8 cellular contexts compared by ENCODE assay signal in genomic region chr14:76929927-76930326, GRCh38.
A peak's percentile ranks its signal among the peaks of the same experiment; 100 is the strongest.
DNase-seq lines count a peak whose midpoint lies in the region; ATAC-seq, FAIRE-seq and TF ChIP-seq lines count a peak whose summit lies in the region.

No MANE protein-coding gene starts in this region.

- H3K79me2 ChIP-seq in HepG2 (ENCODE audit: insufficient read depth, low read length), result no peaks in the 10 kb centered on the region
- no peaks in the 10 kb centered on the region for H3K79me2 ChIP-seq in PC-3 (ENCODE audit: low read length)

- no peaks in the 10 kb centered on the region for H3K9me2 ChIP-seq in PC-3 (replicated peaks; ENCODE audit: low read length)

- peaks cover 76% of the 10 kb centered on the region for H3K4me1 Mint-ChIP-seq in activated CD4-positive, alpha-beta memory T cell treated with anti-CD3 and anti-CD28 coated beads, Interleukin-2, amount 10 ng/mL, durations not matched to agents 7 days and 5 days
- H3K4me1 Mint-ChIP-seq in type B pancreatic cell (ENCODE audit: unreplicated experiment), result peaks cover 53% of the 10 kb centered on the region

- no peak for TF ChIP-seq RAD21 in HepG2 (CRISPR knock-in tag; IDR thresholded peaks at IDR 0.05)

- CTCF ChIA-PET in HepG2 (lab: Yijun Ruan, JAX; ENCODE audit: low intra/inter-chr PET ratio, low total read pairs), result no interaction called here
- CTCF ChIA-PET in activated CD4-positive, alpha-beta memory T cell treated with anti-CD3 and anti-CD28 coated beads, Interleukin-2, amount 10 ng/mL, durations not matched to agents 7 days and 5 days (lab: Charles Lee), result interaction anchor here (0.6 to 4.0 kb wide), 16 partner anchors 10 to 141 kb away, joined by 3 to 30 read pairs (median 6); no protein-coding TSS in a partner anchor
- CTCF ChIA-PET in PC-3 (lab: Charles Lee), result no interaction called here

- TF ChIP-seq POLR2A in right lobe of liver (IDR thresholded peaks at IDR 0.05), result no peak
- TF ChIP-seq POLR2A in HepG2 (IDR thresholded peaks at IDR 0.05; ENCODE audit: insufficient read depth in 1 of 2, low read depth in 2 of 2, low read length in 2 of 2), result no peak

- DNase-seq in right lobe of liver, result no peak
- no peak for DNase-seq in HepG2 (ENCODE audit: low spot score)
- peak; percentile 80 for DNase-seq in activated CD4-positive, alpha-beta memory T cell treated with anti-CD3 and anti-CD28 coated beads, Interleukin-2, amount 10 ng/mL, durations not matched to agents 7 days and 5 days
- DNase-seq in iPS-NIHi7 (ENCODE audit: extremely low spot score), result peak; percentile 61
- no peak for DNase-seq in type B pancreatic cell (ENCODE audit: extremely low spot score, unreplicated experiment)
- DNase-seq in PC-3, result no peak
- DNase-seq in amniotic stem cell (lab: John Stamatoyannopoulos, UW), result no peak

- H3K27ac ChIP-seq in right lobe of liver (no peak overlapping the region), HepG2 (ENCODE audit: extremely low read length, insufficient read depth, low read length) (no peak overlapping the region), PC-3 (ENCODE audit: low read length) (no peak overlapping the region)

- H3K9me3 ChIP-seq in right lobe of liver (no peaks in the 10 kb centered on the region), HepG2 (ENCODE audit: low read length) (no peaks in the 10 kb centered on the region), PC-3 (ENCODE audit: low read length) (no peaks in the 10 kb centered on the region)

- H3K4me2 ChIP-seq in HepG2 (ENCODE audit: low read depth, low read length) (no peak overlapping the region), PC-3 (ENCODE audit: low read length) (no peak overlapping the region)

- intact Hi-C loops in right lobe of liver (cut with DNase I) (no loop called here), HepG2 (cut with micrococcal nuclease; ENCODE audit: unreplicated experiment) (no loop called here), PC-3 (cut with micrococcal nuclease) (no loop called here)

- no peak for TF ChIP-seq EP300 in HepG2 (IDR thresholded peaks at IDR 0.05; ENCODE audit: low read depth in 2 of 2, low read length in 2 of 2)
- TF ChIP-seq EP300 in HepG2 (CRISPR knock-in tag; IDR thresholded peaks at IDR 0.05; ENCODE audit: borderline replicate concordance), result no peak

- no peaks in the 10 kb centered on the region for H3K9me3 Mint-ChIP-seq in activated CD4-positive, alpha-beta memory T cell treated with anti-CD3 and anti-CD28 coated beads, Interleukin-2, amount 10 ng/mL, durations not matched to agents 7 days and 5 days
- no peaks in the 10 kb centered on the region for H3K9me3 Mint-ChIP-seq in type B pancreatic cell

- BruUV-seq in HepG2 (replicated peaks; lab: Mats Ljungman, UMichigan) (no TSS peak), PC-3 (replicated peaks; lab: Mats Ljungman, UMichigan) (no TSS peak)

- H3K36me3 ChIP-seq in right lobe of liver, result no peaks in the 10 kb centered on the region
- H3K36me3 ChIP-seq in HepG2 (replicated peaks in 1 of 2; ENCODE audit: control insufficient read depth in 1 of 2, insufficient read depth in 2 of 2, low read length in 2 of 2), result no peaks in the 10 kb centered on the region
- H3K36me3 ChIP-seq in PC-3 (ENCODE audit: low read depth, low read length), result no peaks in the 10 kb centered on the region

- 26% methylated on average over 8 of the region's 8 CpGs for WGBS in right lobe of liver (ENCODE audit: insufficient coverage, low coverage, low lambda C conversion rate, missing lambda C conversion rate)
- 32% methylated on average over 8 of the region's 8 CpGs for WGBS in HepG2 (ENCODE audit: low lambda C conversion rate)

- no peak for TF ChIP-seq CTCF in right lobe of liver (IDR thresholded peaks at IDR 0.05)
- no peak for TF ChIP-seq CTCF in HepG2 (CRISPR knock-in tag; IDR thresholded peaks at IDR 0.05)
- no peak for TF ChIP-seq CTCF in type B pancreatic cell (conservative IDR thresholded peaks at IDR 0.05)
- TF ChIP-seq CTCF in PC-3 (conservative IDR thresholded peaks at IDR 0.05; ENCODE audit: low read depth, low read length), result no peak

- no peak for FAIRE-seq in HepG2 (lab: Jason Lieb, UNC)

- no peak overlapping the region for H2AFZ ChIP-seq in HepG2 (ENCODE audit: low read length)
- no peak overlapping the region for H2AFZ ChIP-seq in PC-3 (ENCODE audit: low read length)

- no peak overlapping the region for H3K4me3 ChIP-seq in right lobe of liver
- H3K4me3 ChIP-seq in HepG2 (replicated peaks in 1 of 3; ENCODE audit: insufficient read depth in 1 of 3, low read depth in 2 of 3, low read length in 3 of 3), result no peak overlapping the region
- H3K4me3 ChIP-seq in PC-3 (ENCODE audit: low read length), result no peak overlapping the region

- H3K9ac ChIP-seq in HepG2 (ENCODE audit: insufficient read depth, low read depth, low read length) (no peak overlapping the region), PC-3 (ENCODE audit: low read length) (no peak overlapping the region)

- H3K4me3 Mint-ChIP-seq in activated CD4-positive, alpha-beta memory T cell treated with anti-CD3 and anti-CD28 coated beads, Interleukin-2, amount 10 ng/mL, durations not matched to agents 7 days and 5 days, result peak overlapping the region; percentile 51
- H3K4me3 Mint-ChIP-seq in type B pancreatic cell, result peak overlapping the region; percentile 40

- in situ Hi-C loops in HepG2 (cut with HindIII; ENCODE audit: extremely low pct_ligation_motif_present, low pct_unique_long_range_greater_than_20kb), result no loop called here

- POLR2A ChIA-PET in HepG2 (lab: Yijun Ruan, JAX) (no interaction called here), PC-3 (lab: Charles Lee; ENCODE audit: unreplicated experiment) (no interaction called here)
- POLR2A ChIA-PET in activated CD4-positive, alpha-beta memory T cell treated with anti-CD3 and anti-CD28 coated beads, Interleukin-2, amount 10 ng/mL, durations not matched to agents 7 days and 5 days (lab: Charles Lee), result interaction anchor here (0.7 to 3.4 kb wide), 17 partner anchors 8 to 118 kb away, joined by 3 to 39 read pairs (median 4); no protein-coding TSS in a partner anchor

- ATAC-seq in right lobe of liver (peak in 3 of 4 donors; percentile 28 to 46 (median 45)), HepG2 (no peak), PC-3 (no peak), GM21717 (IDR thresholded peaks at IDR 0.05; ENCODE audit: unreplicated experiment) (no peak)

- H3K27ac Mint-ChIP-seq in activated CD4-positive, alpha-beta memory T cell treated with anti-CD3 and anti-CD28 coated beads, Interleukin-2, amount 10 ng/mL, durations not matched to agents 7 days and 5 days, result peak overlapping the region; percentile 85
- H3K27ac Mint-ChIP-seq in type B pancreatic cell, result peak overlapping the region; percentile 88

- H3K27me3 ChIP-seq in right lobe of liver (no peaks in the 10 kb centered on the region), HepG2 (ENCODE audit: control insufficient read depth in 1 of 2, insufficient read depth in 2 of 2, low read length in 2 of 2) (peaks cover 6 to 39% of the 10 kb centered on the region in 2 experiments; a peak in 4 of 5 replicates), PC-3 (ENCODE audit: low read length) (no peaks in the 10 kb centered on the region)

- H3F3A ChIP-seq in PC-3 (ENCODE audit: low read length, unreplicated experiment), result no peaks in the 10 kb centered on the region

- H4K20me1 ChIP-seq in HepG2 (ENCODE audit: insufficient read depth, low read length), result no peaks in the 10 kb centered on the region
- H4K20me1 ChIP-seq in PC-3 (ENCODE audit: low read length), result no peaks in the 10 kb centered on the region

- H3K4me1 ChIP-seq in right lobe of liver (no peaks in the 10 kb centered on the region), HepG2 (ENCODE audit: insufficient read depth, low read length) (peaks cover 3% of the 10 kb centered on the region), PC-3 (ENCODE audit: insufficient read depth, low read length) (no peaks in the 10 kb centered on the region)

- no peaks in the 10 kb centered on the region for H3K27me3 Mint-ChIP-seq in activated CD4-positive, alpha-beta memory T cell treated with anti-CD3 and anti-CD28 coated beads, Interleukin-2, amount 10 ng/mL, durations not matched to agents 7 days and 5 days
- no peaks in the 10 kb centered on the region for H3K27me3 Mint-ChIP-seq in type B pancreatic cell

- H3K36me3 Mint-ChIP-seq in activated CD4-positive, alpha-beta memory T cell treated with anti-CD3 and anti-CD28 coated beads, Interleukin-2, amount 10 ng/mL, durations not matched to agents 7 days and 5 days (ENCODE audit: low read depth), result no peaks in the 10 kb centered on the region
- H3K36me3 Mint-ChIP-seq in type B pancreatic cell, result no peaks in the 10 kb centered on the region

TF ChIP-seq in HepG2, 621 proteins besides CTCF, POLR2A, EP300 and RAD21 (continues in another document):
- no peak for TF ChIP-seq ZNF556 (CRISPR knock-in tag; IDR thresholded peaks at IDR 0.05; ENCODE audit: borderline replicate concordance)

Comparison
In these comparisons a context has a peak if more than half of its experiments do, and no peak if none do; other contexts are left out.
1. ATAC-seq: peak in right lobe of liver (3 of 4); none in HepG2 (single experiment), PC-3 (single experiment) and GM21717 (single experiment).
2. DNase-seq: peak in activated CD4-positive, alpha-beta memory T cell treated with anti-CD3 and anti-CD28 coated beads, Interleukin-2, amount 10 ng/mL, durations not matched to agents 7 days and 5 days (single experiment) and iPS-NIHi7 (single experiment); none in right lobe of liver (0 of 3), HepG2 (single experiment), type B pancreatic cell (single experiment), PC-3 (single experiment) and amniotic stem cell (single experiment).